Comparison of ENCODE assay signal across 28 cellular contexts in genomic region chr3:187207624-187208023, GRCh38. TPM values are rescaled to one million over a fixed set of nuclear protein-coding genes. Genes with fewer than 3 reads are reported as not detected.
DNase-seq lines count a peak whose midpoint lies in the region; ATAC-seq and TF ChIP-seq lines count a peak whose summit lies in the region.
"Had no signal": no experiment of that assay in that cellular context is flagged by ENCODE, and none has a peak within 500 bp of the region (broad histone marks: within the 10 kb centered on the region; RNA-seq: fewer than 3 reads in every experiment).

No MANE protein-coding gene starts in this region.

- no peaks in the 10 kb centered on the region for H3K9me2 ChIP-seq in GM23248 (ENCODE audit: insufficient read depth)

- H3K36me3 Mint-ChIP-seq in endodermal cell (ENCODE audit: low read depth), result peaks cover 2% of the 10 kb centered on the region
- H3K36me3 Mint-ChIP-seq: IgD-negative memory B cell had no signal

- H3K27ac ChIP-seq in GM23248 (peak overlapping the region; percentile 19), endodermal cell (ENCODE audit: low read depth, low read length) (no peak overlapping the region), thoracic aorta (peak overlapping the region; percentile 48 to 80)
- H3K27ac ChIP-seq: C4-2B, PC-9 had no signal

- no peak overlapping the region for H3K4me3 Mint-ChIP-seq in endodermal cell
- H3K4me3 Mint-ChIP-seq: activated T-helper 1 cell treated with anti-CD3 and anti-CD28 coated beads, Interleukin-12 subunit alpha, Interleukin-12 subunit beta, Interleukin-2, Interleukin-4 antibody, amounts not matched to agents 30 ng/mL and 10 ng/mL and 1 ng/mL, durations not matched to agents 14 hours and 24 hours and 36 hours; IgD-negative memory B cell; WTC11 had no signal

- 0 out of 2 replicates have a peak overlapping the region, but pooled peaks have one; percentile 0 for H3K4me3 ChIP-seq in GM23248
- peak overlapping the region; percentile 32 for H3K4me3 ChIP-seq in endodermal cell (ENCODE audit: low read length)
- no peak overlapping the region for H3K4me3 ChIP-seq in thoracic aorta
- H3K4me3 ChIP-seq: PC-9, smooth muscle cell had no signal

- peak; percentile 28 for DNase-seq in GM23248
- DNase-seq in endodermal cell, result no peak
- peak; percentile 43 for DNase-seq in medulla oblongata (ENCODE audit: extremely low spot score)
- no peak for DNase-seq in thoracic aorta (ENCODE audit: low spot score)
- no peak for DNase-seq in iPS-NIHi7 (ENCODE audit: extremely low spot score)
- no peak for DNase-seq in NCI-H510A (lab: John Stamatoyannopoulos, UW)
- DNase-seq in NCI-H82 treated with DMSO at 0.1 percent for 48 hours (lab: John Stamatoyannopoulos, UW; ENCODE audit: unreplicated experiment), result no peak
- DNase-seq: activated CD4-positive, alpha-beta T cell treated with anti-CD3 and anti-CD28 coated beads, Interleukin-2, amount 50 U/mL, for 4 hours; activated naive CD4-positive, alpha-beta T cell treated with anti-CD3 and anti-CD28 coated beads, Interleukin-2, amount 50 U/mL, for 16 hours; amygdala; central memory CD4-positive, alpha-beta T cell; NCI-H1417 treated with DMSO at 0.1 percent for 48 hours; NCI-H2107; NCI-H446 treated with DMSO at 0.1 percent for 48 hours; SIG-M5; stimulated activated CD4-positive, alpha-beta T cell treated with anti-CD3 and anti-CD28 coated beads, Interleukin-2, amount 100 ng/mL, for 24 hours had no signal

- peaks cover 54% of the 10 kb centered on the region for H3K4me1 ChIP-seq in GM23248 (ENCODE audit: insufficient read depth)
- H3K4me1 ChIP-seq in endodermal cell (ENCODE audit: control insufficient read depth, insufficient read depth, low read length), result peaks cover 9% of the 10 kb centered on the region
- peaks cover 31 to 57% of the 10 kb centered on the region in 2 donors for H3K4me1 ChIP-seq in thoracic aorta (ENCODE audit: control insufficient read depth in 1 of 2, low read depth in 2 of 2)

- peaks cover 2% of the 10 kb centered on the region for H3K27me3 Mint-ChIP-seq in endodermal cell (ENCODE audit: insufficient read depth)

- H3K9ac ChIP-seq in GM23248 (no peak overlapping the region), endodermal cell (ENCODE audit: extremely low read depth, low read length, poor library complexity, severe bottlenecking) (no peak overlapping the region)

- peaks cover 31% of the 10 kb centered on the region for H3K9me3 Mint-ChIP-seq in endodermal cell
- H3K9me3 Mint-ChIP-seq: activated T-helper 1 cell treated with anti-CD3 and anti-CD28 coated beads, Interleukin-12 subunit alpha, Interleukin-12 subunit beta, Interleukin-2, Interleukin-4 antibody, amounts not matched to agents 30 ng/mL and 10 ng/mL and 1 ng/mL, durations not matched to agents 14 hours and 24 hours and 36 hours; IgD-negative memory B cell had no signal

- TF ChIP-seq CTCF in endodermal cell (conservative IDR thresholded peaks at IDR 0.05) (no peak), thoracic aorta (IDR thresholded peaks at IDR 0.05) (no peak)

- H3K9me3 ChIP-seq in GM23248 (ENCODE audit: low read depth), result no peaks in the 10 kb centered on the region
- peaks cover 45% of the 10 kb centered on the region for H3K9me3 ChIP-seq in endodermal cell (ENCODE audit: control insufficient read depth, low read length)
- H3K9me3 ChIP-seq in thoracic aorta, result no peaks in the 10 kb centered on the region

- no peak overlapping the region for H3K27ac Mint-ChIP-seq in endodermal cell
- H3K27ac Mint-ChIP-seq: activated T-helper 1 cell treated with anti-CD3 and anti-CD28 coated beads, Interleukin-12 subunit alpha, Interleukin-12 subunit beta, Interleukin-2, Interleukin-4 antibody, amounts not matched to agents 30 ng/mL and 10 ng/mL and 1 ng/mL, durations not matched to agents 14 hours and 24 hours and 36 hours; IgD-negative memory B cell; WTC11 had no signal

- peaks cover 22% of the 10 kb centered on the region for H3K4me1 Mint-ChIP-seq in endodermal cell
- H3K4me1 Mint-ChIP-seq: IgD-negative memory B cell had no signal

- no peak overlapping the region for H3K4me2 ChIP-seq in GM23248 (ENCODE audit: unreplicated experiment)
- H3K4me2 ChIP-seq: smooth muscle cell had no signal

- peaks cover 59% of the 10 kb centered on the region for H3F3A ChIP-seq in GM23248 (ENCODE audit: insufficient read depth)

- ATAC-seq in thoracic aorta (ENCODE audit: insufficient number of reproducible peaks, low FRiP score, low read depth), result no peak
- no peak for ATAC-seq in GM18517 (IDR thresholded peaks at IDR 0.05; ENCODE audit: unreplicated experiment)
- ATAC-seq: WTC11 had no signal

- H2AFZ ChIP-seq in GM23248, result no peak overlapping the region
- H2AFZ ChIP-seq: PC-9 had no signal

- H3K36me3 ChIP-seq in GM23248 (ENCODE audit: low read depth) (no peaks in the 10 kb centered on the region), endodermal cell (ENCODE audit: control insufficient read depth, insufficient read depth, low read length) (no peaks in the 10 kb centered on the region), thoracic aorta (no peaks in the 10 kb centered on the region)

- no peaks in the 10 kb centered on the region for H3K79me2 ChIP-seq in GM23248 (ENCODE audit: insufficient read depth)

- H4K20me1 ChIP-seq in GM23248 (ENCODE audit: insufficient read depth), result no peaks in the 10 kb centered on the region

- in situ Hi-C loops in GM23248 (cut with MboI), result no loop called here

- no peaks in the 10 kb centered on the region; the same call in 1 of the 2 replicates for H3K27me3 ChIP-seq in GM23248 (replicated peaks; ENCODE audit: insufficient read depth)
- no peaks in the 10 kb centered on the region for H3K27me3 ChIP-seq in endodermal cell (ENCODE audit: control insufficient read depth, insufficient read depth, low read length, poor library complexity, severe bottlenecking)
- H3K27me3 ChIP-seq in thoracic aorta (replicated peaks; ENCODE audit: insufficient read depth), result no peaks in the 10 kb centered on the region

RNA-seq across cellular contexts. Expression of gene RTP1, which starts 10.3 kb away (rescaled TPM):
- not detected in 2 replicates for total RNA-seq in GM23248 (2014; rRNA removed; shearing (Covaris generic))
- not detected in 2 replicates for polyA plus RNA-seq in GM23248 (2016; fragmentation: Nextera tagmentation; extraction: Ambion mirVana)
- total RNA-seq in endodermal cell (under 1 TPM in 1 of 2 donors, not detected in 1; 0.88 TPM), thoracic aorta (under 1 TPM in 1 of 2 donors, not detected in 1; 0.27 TPM)
- 0.28 TPM for polyA plus RNA-seq in endodermal cell (2013, experiment 1 of 2)
- 0.12 TPM for polyA plus RNA-seq in endodermal cell (2013, experiment 2 of 2)
- total RNA-seq: activated T-helper 1 cell treated with anti-CD3 and anti-CD28 coated beads, Interleukin-12 subunit alpha, Interleukin-12 subunit beta, Interleukin-2, Interleukin-4 antibody, amounts not matched to agents 30 ng/mL and 10 ng/mL and 1 ng/mL, durations not matched to agents 14 hours and 24 hours and 36 hours; dermis microvascular lymphatic vessel endothelial cell; endothelial cell of umbilical vein; lower leg skin; mucosa of gallbladder; PC-9; smooth muscle cell had no signal
- polyA plus RNA-seq: AG04450, endothelial cell of umbilical vein, IgD-negative memory B cell, smooth muscle cell had no signal

Comparison
In these comparisons a context has a peak if more than half of its experiments do, and no peak if none do; other contexts are left out.
1. DNase-seq: peak in GM23248 (single experiment) and medulla oblongata (single experiment); none in endodermal cell (single experiment), thoracic aorta (single experiment), iPS-NIHi7 (single experiment), NCI-H510A (single experiment) and NCI-H82 treated with DMSO at 0.1 percent for 48 hours (single experiment).